In genomic region chr6:1527098-1527497, GRCh38 we compare ENCODE assay signal across 8 cellular contexts.
DNase-seq lines count a peak whose midpoint lies in the region; ATAC-seq and TF ChIP-seq lines count a peak whose summit lies in the region.

No MANE protein-coding gene starts in this region.

- peak overlapping the region; percentile 83 to 84 for H3K27ac Mint-ChIP-seq in T-cell
- H3K27ac Mint-ChIP-seq in endothelial cell (ENCODE audit: unreplicated experiment), result no peak overlapping the region
- peak overlapping the region; percentile 78 for H3K27ac Mint-ChIP-seq in neural progenitor cell

- CTCF ChIA-PET in T-cell (lab: Charles Lee), result interaction anchor here (0.5 to 1.0 kb wide), 2 partner anchors 25 to 131 kb away, joined by 5 to 9 read pairs; no protein-coding TSS in a partner anchor

- no peaks in the 10 kb centered on the region for H3F3A ChIP-seq in neural progenitor cell (ENCODE audit: low read depth)

- POLR2A ChIA-PET in T-cell (lab: Charles Lee), result interaction anchor here in 1 of 2 donors (0.6 kb wide), 1 partner anchor 39 kb away, joined by 3 read pairs; no protein-coding TSS in a partner anchor

- DNase-seq in DMS153 (lab: John Stamatoyannopoulos, UW) (peak; percentile 8), DMS153 treated with DMSO at 0.1 percent for 48 hours (lab: John Stamatoyannopoulos, UW; ENCODE audit: unreplicated experiment) (no peak), T-cell (peak in 32 of 34 experiments; percentile 5 to 67 (median 30)), endothelial cell (ENCODE audit: low spot score) (peak; percentile 16), neural progenitor cell (ENCODE audit: low spot score) (peak; percentile 61), HUDEP-2 (lab: John Stamatoyannopoulos, UW; ENCODE audit: unreplicated experiment in 76 of 76) (no peak)

- H3K27ac ChIP-seq in neural progenitor cell, result no peak overlapping the region

- H3K4me1 Mint-ChIP-seq in T-cell, result peaks cover 57 to 74% (median 71%) of the 10 kb centered on the region in 3 donors
- peaks cover 16% of the 10 kb centered on the region for H3K4me1 Mint-ChIP-seq in endothelial cell (ENCODE audit: unreplicated experiment)
- peaks cover 25% of the 10 kb centered on the region for H3K4me1 Mint-ChIP-seq in neural progenitor cell

- H3K9ac ChIP-seq in neural progenitor cell, result no peak overlapping the region

- H3K27me3 Mint-ChIP-seq in T-cell (peaks cover 4 to 8% of the 10 kb centered on the region in 2 donors), endothelial cell (ENCODE audit: unreplicated experiment) (peaks cover 4% of the 10 kb centered on the region), neural progenitor cell (ENCODE audit: insufficient read depth, low read depth) (peaks cover 15% of the 10 kb centered on the region)

- H3K4me3 Mint-ChIP-seq in T-cell (peak overlapping the region in 1 of 3 donors; percentile 59), endothelial cell (ENCODE audit: unreplicated experiment) (no peak overlapping the region), neural progenitor cell (no peak overlapping the region)

- H3K9me3 ChIP-seq in neural progenitor cell (ENCODE audit: low read depth), result no peaks in the 10 kb centered on the region

- H3K4me3 ChIP-seq in neural progenitor cell, result no peak overlapping the region

- H2AFZ ChIP-seq in neural progenitor cell (replicated peaks), result no peak overlapping the region

- no peaks in the 10 kb centered on the region for H3K79me2 ChIP-seq in neural progenitor cell (ENCODE audit: low read depth)

- H3K36me3 Mint-ChIP-seq in T-cell, result no peaks in the 10 kb centered on the region
- H3K36me3 Mint-ChIP-seq in endothelial cell (ENCODE audit: low read depth, unreplicated experiment), result no peaks in the 10 kb centered on the region
- no peaks in the 10 kb centered on the region for H3K36me3 Mint-ChIP-seq in neural progenitor cell

- H3K9me3 Mint-ChIP-seq in T-cell, result no peaks in the 10 kb centered on the region
- no peaks in the 10 kb centered on the region for H3K9me3 Mint-ChIP-seq in endothelial cell (ENCODE audit: unreplicated experiment)
- H3K9me3 Mint-ChIP-seq in neural progenitor cell, result peaks cover 4% of the 10 kb centered on the region

- no peak overlapping the region for H3K4me2 ChIP-seq in neural progenitor cell

- no peaks in the 10 kb centered on the region for H4K20me1 ChIP-seq in neural progenitor cell (ENCODE audit: low read depth)

- TF ChIP-seq CTCF in endothelial cell (IDR thresholded peaks at IDR 0.05; ENCODE audit: unreplicated experiment) (no peak), neural progenitor cell (IDR thresholded peaks at IDR 0.05) (no peak)

- H3K4me1 ChIP-seq in neural progenitor cell, result peaks cover 12% of the 10 kb centered on the region

- H3K36me3 ChIP-seq in neural progenitor cell, result no peaks in the 10 kb centered on the region

- ATAC-seq in T-cell (replicated peaks in 1 of 4) (peak; percentile 68 to 77 (median 76)), HG02759 (IDR thresholded peaks at IDR 0.05; ENCODE audit: unreplicated experiment) (no peak), HG03095 (IDR thresholded peaks at IDR 0.05; ENCODE audit: unreplicated experiment) (no peak)

- peaks cover 53% of the 10 kb centered on the region for H3K27me3 ChIP-seq in neural progenitor cell

Comparison
In these comparisons a context has a peak if more than half of its experiments do, and no peak if none do; other contexts are left out.
1. DNase-seq: peak in DMS153 (single experiment), T-cell (32 of 34), endothelial cell (single experiment) and neural progenitor cell (single experiment); none in DMS153 treated with DMSO at 0.1 percent for 48 hours (single experiment) and HUDEP-2 (0 of 76).
2. ATAC-seq: peak in T-cell (4 of 4); none in HG02759 (single experiment) and HG03095 (single experiment).